ENCODE assay signal across 9 cellular contexts in the genomic region with DNA sequence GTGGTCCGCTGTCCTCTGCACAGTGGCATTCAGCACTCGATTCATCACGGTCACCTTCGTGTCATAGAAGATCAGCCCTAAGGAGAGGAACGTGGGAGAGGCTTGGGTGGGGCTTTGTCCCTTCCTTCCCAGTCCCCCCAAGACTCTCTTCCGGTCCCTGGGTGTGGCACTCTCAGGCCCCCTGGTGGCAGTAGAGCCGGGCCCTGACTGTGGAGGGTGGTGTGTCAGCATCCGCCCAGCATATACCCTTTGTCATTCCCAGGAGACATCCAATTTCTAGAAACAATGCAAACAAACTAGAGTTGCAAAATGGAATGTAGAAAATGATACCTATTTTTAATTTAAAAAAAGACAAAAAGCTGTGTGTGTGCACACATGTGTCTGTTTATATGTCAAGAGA. TPM values are rescaled to one million over a fixed set of nuclear protein-coding genes. Genes with fewer than 3 reads are reported as not detected.
DNase-seq lines count a peak whose midpoint lies in the region; ATAC-seq and TF ChIP-seq lines count a peak whose summit lies in the region.
"Had no signal": no experiment of that assay in that cellular context is flagged by ENCODE, and none has a peak within 500 bp of the region (broad histone marks: within the 10 kb centered on the region; RNA-seq: fewer than 3 reads in every experiment).

No MANE protein-coding gene starts in this region.

- TF ChIP-seq CTCF in AG04450 (IDR thresholded peaks at IDR 0.05; ENCODE audit: low read depth, low read length) (peak; percentile 50), foreskin fibroblast (IDR thresholded peaks at IDR 0.05; ENCODE audit: low read depth, low read length) (peak; percentile 55), testis (IDR thresholded peaks at IDR 0.05) (peak; percentile 23 to 35 (median 32))

- intact Hi-C loops in testis (cut with DNase I; ENCODE audit: low total_unique reads), result no loop called here

- 62 to 89% methylated on average over 8 of the region's 8 CpGs for WGBS in testis, 2 donors

- CTCF ChIA-PET in AG04450 (lab: Charles Lee), result interaction anchor here (1.2 to 1.5 kb wide), 2 partner anchors 20 to 28 kb away, joined by 3 to 6 read pairs; no protein-coding TSS in a partner anchor

- H3K4me3 ChIP-seq in AG04450 (ENCODE audit: low read depth, low read length), result no peak overlapping the region
- no peak overlapping the region for H3K4me3 ChIP-seq in H7 (ENCODE audit: insufficient read depth, low read depth, low read length)
- H3K4me3 ChIP-seq in foreskin fibroblast (ENCODE audit: low read depth in 1 of 2, low read length in 2 of 2), result no peak overlapping the region
- no peak overlapping the region for H3K4me3 ChIP-seq in testis
- H3K4me3 ChIP-seq: ascending aorta had no signal

- POLR2A ChIA-PET in AG04450 (lab: Yijun Ruan, JAX), result no interaction called here

- H3K27ac ChIP-seq in AG04450 (ENCODE audit: low read depth, low read length) (no peak overlapping the region), testis (no peak overlapping the region)
- H3K27ac ChIP-seq: ascending aorta had no signal

- H3K9me3 ChIP-seq in AG04450 (ENCODE audit: control insufficient read depth, insufficient read depth, low read length) (no peaks in the 10 kb centered on the region; the same call in 1 of the 2 replicates), testis (no peaks in the 10 kb centered on the region)
- H3K9me3 ChIP-seq: ascending aorta had no signal

- ATAC-seq in GM19455 (IDR thresholded peaks at IDR 0.05; ENCODE audit: unreplicated experiment) (no peak), GM18868 (IDR thresholded peaks at IDR 0.05; ENCODE audit: unreplicated experiment) (no peak)

- TF ChIP-seq POLR2A in testis (IDR thresholded peaks at IDR 0.05), result no peak

- no peak for DNase-seq in AG04450 (ENCODE audit: low read depth, low spot score)
- peak; percentile 82 for DNase-seq in H7
- DNase-seq in activated CD4-positive, alpha-beta T cell treated with anti-CD3 and anti-CD28 coated beads for 4 hours, result peak; percentile 18 to 34
- peak; percentile 4 to 37 for DNase-seq in foreskin fibroblast
- no peak for DNase-seq in testis
- DNase-seq in anterior cingulate cortex (lab: John Stamatoyannopoulos, UW), result no peak

- H3K4me1 ChIP-seq in testis, result no peaks in the 10 kb centered on the region
- H3K4me1 ChIP-seq: ascending aorta had no signal

- H3K27me3 ChIP-seq in AG04450 (ENCODE audit: control insufficient read depth, insufficient read depth, low read length) (no peaks in the 10 kb centered on the region), H7 (ENCODE audit: control insufficient read depth, insufficient read depth, low read length) (no peaks in the 10 kb centered on the region), testis (no peaks in the 10 kb centered on the region)
- H3K27me3 ChIP-seq: ascending aorta had no signal

- peaks cover 2% of the 10 kb centered on the region for H3K36me3 ChIP-seq in H7 (replicated peaks; ENCODE audit: control insufficient read depth, insufficient read depth, low read length)
- H3K36me3 ChIP-seq in testis (ENCODE audit: low read depth, missing control alignments), result no peaks in the 10 kb centered on the region

RNA-seq across cellular contexts. Expression of a gene that starts 45.0 kb away (rescaled TPM):
- polyA plus RNA-seq in AG04450 (2011; rRNA removed), result 71.2 and 73.4 TPM in 2 replicates
- polyA minus RNA-seq in AG04450 (2011; rRNA and poly(A)+ RNA removed), result 54.0 and 63.0 TPM in 2 replicates
- total RNA-seq in H7 (2014; rRNA removed; shearing (Covaris generic)), result 21.1 and 24.2 TPM in 2 replicates
- 10 to 100 TPM; 46.6 to 53.6 TPM for total RNA-seq in testis
- polyA plus RNA-seq in testis (ENCODE audit: insufficient read depth, low read depth, low replicate concordance), result 77.3 TPM

Comparison
In these comparisons a context has a peak if more than half of its experiments do, and no peak if none do; other contexts are left out.
1. DNase-seq: peak in H7 (single experiment), activated CD4-positive, alpha-beta T cell treated with anti-CD3 and anti-CD28 coated beads for 4 hours (2 of 2) and foreskin fibroblast (2 of 2); none in AG04450 (single experiment), testis (single experiment) and anterior cingulate cortex (0 of 58).
2. Peak in every context shown above with its lines, with median percentiles within 50 percentile points of each other: CTCF ChIP-seq.